10 cellular contexts compared by ENCODE assay signal in genomic region chr9:109329274-109330258, GRCh38. TPM values are rescaled to one million over a fixed set of nuclear protein-coding genes. Genes with fewer than 3 reads are reported as not detected.
DNase-seq lines count a peak whose midpoint lies in the region; ATAC-seq, FAIRE-seq and TF ChIP-seq lines count a peak whose summit lies in the region.
"Had no signal": no experiment of that assay in that cellular context is flagged by ENCODE, and none has a peak within 500 bp of the region (broad histone marks: within the 10 kb centered on the region; RNA-seq: fewer than 3 reads in every experiment).

No MANE protein-coding gene starts in this region.

- H3K27me3 ChIP-seq in HepG2 (ENCODE audit: control insufficient read depth in 1 of 2, insufficient read depth in 2 of 2, low read length in 2 of 2), result peaks cover 0 to 4% of the 10 kb centered on the region in 2 experiments; a peak in 2 of 5 replicates

- ATAC-seq in HepG2, result peak; percentile 91
- ATAC-seq in GM19463 (IDR thresholded peaks at IDR 0.05; ENCODE audit: unreplicated experiment), result no peak
- ATAC-seq in activated CD8-positive, alpha-beta T cell treated with anti-CD3 and anti-CD28 coated beads for 36 hours, result no peak

- H3K4me3 Mint-ChIP-seq in MCF 10A (ENCODE audit: unreplicated experiment), result peak overlapping the region; percentile 52
- H3K4me3 Mint-ChIP-seq in activated CD8-positive, alpha-beta T cell treated with anti-CD3 and anti-CD28 coated beads for 36 hours, result no peak overlapping the region

- H3K4me3 ChIP-seq in HepG2 (replicated peaks in 1 of 3; ENCODE audit: insufficient read depth in 1 of 3, low read depth in 2 of 3, low read length in 3 of 3) (peak overlapping the region; percentile 34 to 68 (median 59)), urinary bladder (ENCODE audit: low read depth, low read length) (no peak overlapping the region)

- CTCF ChIA-PET in MCF 10A (lab: Yijun Ruan, JAX) (interaction anchor here (0.6 to 5.5 kb wide), 12 partner anchors 8 to 231 kb away, joined by 3 to 39 read pairs (median 4); no protein-coding TSS in a partner anchor), HepG2 (lab: Yijun Ruan, JAX; ENCODE audit: low intra/inter-chr PET ratio, low total read pairs) (no interaction called here)
- CTCF ChIA-PET in activated CD8-positive, alpha-beta T cell treated with anti-CD3 and anti-CD28 coated beads for 36 hours (lab: Charles Lee), result no interaction called here

- H3K27ac ChIP-seq in HepG2 (ENCODE audit: extremely low read length, insufficient read depth, low read length), result no peak overlapping the region
- peak overlapping the region; percentile 19 for H3K27ac ChIP-seq in urinary bladder (ENCODE audit: low read depth)

- no peaks in the 10 kb centered on the region for H3K36me3 Mint-ChIP-seq in MCF 10A (ENCODE audit: insufficient read depth, unreplicated experiment)
- no peaks in the 10 kb centered on the region for H3K36me3 Mint-ChIP-seq in activated CD8-positive, alpha-beta T cell treated with anti-CD3 and anti-CD28 coated beads for 36 hours (ENCODE audit: low read depth)

- intact Hi-C loops in MCF 10A (cut with micrococcal nuclease) (loop anchor here (1.0 to 10.0 kb wide), 7 partner anchors 15 to 855 kb away; partner anchors contain the start of gene ACTL7B), HepG2 (cut with micrococcal nuclease; ENCODE audit: unreplicated experiment) (loop anchor here (10.0 kb wide), 1 partner anchor 215 kb away; the partner anchor contains the start of gene TMEM245)
- intact Hi-C loops in activated CD8-positive, alpha-beta T cell treated with anti-CD3 and anti-CD28 coated beads for 36 hours (cut with micrococcal nuclease), result no loop called here

- whole genome bisulfite sequencing in HepG2 (ENCODE audit: low lambda C conversion rate), result 2% methylated on average over 19 of the region's 21 CpGs
- WGBS in urinary bladder, result 40% methylated on average over 21 of the region's 21 CpGs

- peaks cover 66% of the 10 kb centered on the region for H3K4me1 Mint-ChIP-seq in MCF 10A (ENCODE audit: insufficient read depth, unreplicated experiment)
- H3K4me1 Mint-ChIP-seq in activated CD8-positive, alpha-beta T cell treated with anti-CD3 and anti-CD28 coated beads for 36 hours (ENCODE audit: low read depth), result no peaks in the 10 kb centered on the region

- no peaks in the 10 kb centered on the region for H3K27me3 Mint-ChIP-seq in MCF 10A (ENCODE audit: insufficient read depth, unreplicated experiment)
- peaks cover 16% of the 10 kb centered on the region for H3K27me3 Mint-ChIP-seq in activated CD8-positive, alpha-beta T cell treated with anti-CD3 and anti-CD28 coated beads for 36 hours

- DNase-seq in NCI-H2029 treated with DMSO at 0.1 percent for 48 hours (lab: John Stamatoyannopoulos, UW) (peak; percentile 24), NCI-H2029 (lab: John Stamatoyannopoulos, UW) (no peak), MCF 10A (ENCODE audit: unreplicated experiment) (peak; percentile 90), HepG2 (ENCODE audit: low spot score) (peak; percentile 27), NCI-H2171 treated with DMSO at 0.1 percent for 48 hours (lab: John Stamatoyannopoulos, UW) (no peak)
- DNase-seq in activated CD8-positive, alpha-beta T cell treated with anti-CD3 and anti-CD28 coated beads for 36 hours, result no peak
- DNase-seq: NCI-H446 treated with DMSO at 0.1 percent for 48 hours had no signal

- H3K9me3 ChIP-seq in HepG2 (ENCODE audit: low read length), result no peaks in the 10 kb centered on the region

- no peak for TF ChIP-seq EP300 in HepG2 (IDR thresholded peaks at IDR 0.05; ENCODE audit: low read depth in 2 of 2, low read length in 2 of 2)
- TF ChIP-seq EP300 in HepG2 (CRISPR knock-in tag; IDR thresholded peaks at IDR 0.05; ENCODE audit: borderline replicate concordance), result no peak

- H3K4me1 ChIP-seq in HepG2 (ENCODE audit: insufficient read depth, low read length) (peaks cover 52% of the 10 kb centered on the region), urinary bladder (ENCODE audit: insufficient read depth) (no peaks in the 10 kb centered on the region)

- TF ChIP-seq POLR2A in HepG2 (IDR thresholded peaks at IDR 0.05; ENCODE audit: insufficient read depth in 1 of 2, low read depth in 2 of 2, low read length in 2 of 2), result no peak

- peak overlapping the region; percentile 92 for H3K27ac Mint-ChIP-seq in MCF 10A (ENCODE audit: low read depth, unreplicated experiment)
- no peak overlapping the region for H3K27ac Mint-ChIP-seq in activated CD8-positive, alpha-beta T cell treated with anti-CD3 and anti-CD28 coated beads for 36 hours

- H2AFZ ChIP-seq in HepG2 (ENCODE audit: low read length), result peak overlapping the region; percentile 81

- H3K79me2 ChIP-seq in HepG2 (ENCODE audit: insufficient read depth, low read length), result no peaks in the 10 kb centered on the region

- TF ChIP-seq RAD21 in HepG2 (CRISPR knock-in tag; IDR thresholded peaks at IDR 0.05), result no peak

- H3K9me3 Mint-ChIP-seq in MCF 10A (ENCODE audit: unreplicated experiment), result no peaks in the 10 kb centered on the region
- no peaks in the 10 kb centered on the region for H3K9me3 Mint-ChIP-seq in activated CD8-positive, alpha-beta T cell treated with anti-CD3 and anti-CD28 coated beads for 36 hours

- no TSS peak for BruUV-seq in MCF 10A (replicated peaks; lab: Mats Ljungman, UMichigan)
- no TSS peak for BruUV-seq in HepG2 (replicated peaks; lab: Mats Ljungman, UMichigan)

- H3K36me3 ChIP-seq in HepG2 (replicated peaks in 1 of 2; ENCODE audit: control insufficient read depth in 1 of 2, insufficient read depth in 2 of 2, low read length in 2 of 2), result no peaks in the 10 kb centered on the region
- no peaks in the 10 kb centered on the region for H3K36me3 ChIP-seq in urinary bladder (ENCODE audit: insufficient read depth)

- H4K20me1 ChIP-seq in HepG2 (ENCODE audit: insufficient read depth, low read length), result no peaks in the 10 kb centered on the region

- peak overlapping the region; percentile 91 for H3K4me2 ChIP-seq in HepG2 (ENCODE audit: low read depth, low read length)

- in situ Hi-C loops in HepG2 (cut with HindIII; ENCODE audit: extremely low pct_ligation_motif_present, low pct_unique_long_range_greater_than_20kb), result no loop called here

- TF ChIP-seq CTCF in MCF 10A (IDR thresholded peaks at IDR 0.05; ENCODE audit: unreplicated experiment) (no peak), HepG2 (CRISPR knock-in tag; IDR thresholded peaks at IDR 0.05) (no peak)
- TF ChIP-seq CTCF in activated CD8-positive, alpha-beta T cell treated with anti-CD3 and anti-CD28 coated beads for 36 hours (IDR thresholded peaks at IDR 0.05), result no peak

- H3K9ac ChIP-seq in HepG2 (ENCODE audit: insufficient read depth, low read depth, low read length), result peak overlapping the region; percentile 33; the same call in 1 of the 2 replicates

- FAIRE-seq in HepG2 (lab: Jason Lieb, UNC), result peak; percentile 30
- FAIRE-seq: islet of Langerhans had no signal

- POLR2A ChIA-PET in MCF 10A (lab: Yijun Ruan, JAX) (interaction anchor here (0.6 to 2.1 kb wide), 15 partner anchors 11 to 555 kb away, joined by 3 to 10 read pairs (median 3); partner anchors contain the start of gene TMEM245), HepG2 (lab: Yijun Ruan, JAX) (interaction anchor here (1.2 to 1.6 kb wide), 4 partner anchors 10 to 146 kb away, joined by 3 to 8 read pairs (median 6); no protein-coding TSS in a partner anchor)
- POLR2A ChIA-PET in activated CD8-positive, alpha-beta T cell treated with anti-CD3 and anti-CD28 coated beads for 36 hours (lab: Charles Lee), result no interaction called here

TF ChIP-seq in HepG2, 621 proteins besides CTCF, POLR2A, EP300 and RAD21 (continues in another document):
- peak; percentile 48; the same call in 1 of the 2 replicates for TF ChIP-seq TFAP4 (IDR thresholded peaks at IDR 0.05; ENCODE audit: borderline replicate concordance, low read depth)

RNA-seq across cellular contexts. Expression of gene EPB41L4B, which starts 8.7 kb away (rescaled TPM):
- total RNA-seq in MCF 10A (2022) (20.2 and 23.7 TPM in 2 replicates), HepG2 (2016; rRNA removed; fragmentation: Illumina TruSeq; extraction: Trizol) (22.1 and 25.7 TPM in 2 replicates), urinary bladder (6.0 TPM)
- 6.6 and 7.8 TPM in 2 replicates for total RNA-seq in HepG2 (2016; cell fraction: cytosol; rRNA removed; fragmentation: Illumina TruSeq; extraction: Trizol; ENCODE audit: low read depth)
- total RNA-seq in HepG2 (2016; cell fraction: insoluble cytoplasmic fraction; rRNA removed; fragmentation: Illumina TruSeq; extraction: Trizol), result 22.0 TPM in 2 replicates
- 24.1 and 27.0 TPM in 2 replicates for total RNA-seq in HepG2 (2016; cell fraction: membrane; rRNA removed; fragmentation: Illumina TruSeq; extraction: Trizol)
- total RNA-seq in HepG2 (2016; cell fraction: nucleus; rRNA removed; fragmentation: Illumina TruSeq; extraction: Trizol), result 16.1 and 18.9 TPM in 2 replicates
- polyA plus RNA-seq in HepG2 (2011; rRNA removed) (15.1 and 17.6 TPM in 2 replicates), urinary bladder (1.2 TPM)
- 8.9 and 12.7 TPM in 2 replicates for polyA plus RNA-seq in HepG2 (2011; cell fraction: cytosol; rRNA removed)
- polyA plus RNA-seq in HepG2 (2011; cell fraction: nucleus; rRNA removed), result 8.2 and 9.7 TPM in 2 replicates
- 15.0 and 16.1 TPM in 2 replicates for polyA plus RNA-seq in HepG2 (2012)
- polyA plus RNA-seq in HepG2 (2016; cell fraction: cytosol; fragmentation: Illumina TruSeq; extraction: Trizol; ENCODE audit: low read depth), result 7.5 and 8.4 TPM in 2 replicates
- 26.8 and 28.4 TPM in 2 replicates for polyA plus RNA-seq in HepG2 (2016; cell fraction: insoluble cytoplasmic fraction; fragmentation: Illumina TruSeq; extraction: Trizol; ENCODE audit: low read depth)
- polyA plus RNA-seq in HepG2 (2016; cell fraction: membrane; fragmentation: Illumina TruSeq; extraction: Trizol; ENCODE audit: low read depth), result 20.6 and 23.6 TPM in 2 replicates
- 23.9 and 24.1 TPM in 2 replicates for polyA plus RNA-seq in HepG2 (2016; cell fraction: nucleus; fragmentation: Illumina TruSeq; extraction: Trizol; ENCODE audit: insufficient read depth, low read depth)
- 8.0 and 15.3 TPM in 2 replicates for polyA minus RNA-seq in HepG2 (2011; rRNA and poly(A)+ RNA removed; ENCODE audit: low replicate concordance)
- polyA minus RNA-seq in HepG2 (2011; cell fraction: cytosol; rRNA and poly(A)+ RNA removed), result 10.9 and 14.4 TPM in 2 replicates
- polyA minus RNA-seq in HepG2 (2011; cell fraction: nucleus; rRNA and poly(A)+ RNA removed), result 20.1 and 23.4 TPM in 2 replicates
- total RNA-seq in activated CD8-positive, alpha-beta T cell treated with anti-CD3 and anti-CD28 coated beads for 36 hours, result under 1 TPM; 0.34 TPM

Comparison
In these comparisons a context has a peak if more than half of its experiments do, and no peak if none do; other contexts are left out.
1. DNase-seq: peak in NCI-H2029 treated with DMSO at 0.1 percent for 48 hours (single experiment), MCF 10A (single experiment) and HepG2 (single experiment); none in NCI-H2029 (single experiment), NCI-H2171 treated with DMSO at 0.1 percent for 48 hours (single experiment) and activated CD8-positive, alpha-beta T cell treated with anti-CD3 and anti-CD28 coated beads for 36 hours (single experiment).